Comparison of ENCODE assay signal across 8 cellular contexts in genomic region chr11:77191823-77192495, GRCh38.
DNase-seq lines count a peak whose midpoint lies in the region; ATAC-seq lines count a peak whose summit lies in the region.

No MANE protein-coding gene starts in this region.

- peak; percentile 35 for DNase-seq in AG20443 (ENCODE audit: low spot score)
- peak; percentile 76 for DNase-seq in H4 (ENCODE audit: low spot score)
- DNase-seq in OCI-M1 (lab: John Stamatoyannopoulos, UW), result peak; percentile 66
- DNase-seq in activated naive CD4-positive, alpha-beta T cell treated with Interleukin-2 at 50 U/mL for 16 hours, result peak; percentile 45
- peak; percentile 77 for DNase-seq in hepatic stellate cell (ENCODE audit: low spot score)
- peak; percentile 58 for DNase-seq in stimulated activated CD4-positive, alpha-beta T cell treated with anti-CD3 and anti-CD28 coated beads, Interleukin-4, amount 100 ng/mL, for 1 hour
- no peak for DNase-seq in inferior parietal cortex (ENCODE audit: extremely low spot score)

- ATAC-seq in HG03520 (IDR thresholded peaks at IDR 0.05; ENCODE audit: unreplicated experiment), result no peak
